ENCODE assay signal across 8 cellular contexts in genomic region chr19:46542428-46543230, GRCh38. TPM values are rescaled to one million over a fixed set of nuclear protein-coding genes. Genes with fewer than 3 reads are reported as not detected.
DNase-seq lines count a peak whose midpoint lies in the region; ATAC-seq and TF ChIP-seq lines count a peak whose summit lies in the region.

No MANE protein-coding gene starts in this region.

- ATAC-seq in omental fat pad (ENCODE audit: low FRiP score) (peak; percentile 79), HG02885 (IDR thresholded peaks at IDR 0.05; ENCODE audit: poor library complexity, unreplicated experiment) (no peak)

- no peaks in the 10 kb centered on the region for H3K9me3 ChIP-seq in testis

- H3K4me1 ChIP-seq in testis, result no peaks in the 10 kb centered on the region

- TF ChIP-seq CTCF in omental fat pad (IDR thresholded peaks at IDR 0.05), result peak in 2 of 3 donors; percentile 81 to 93
- TF ChIP-seq CTCF in testis (IDR thresholded peaks at IDR 0.05), result peak; percentile 95 to 98 (median 96)

- TF ChIP-seq POLR2A in testis (IDR thresholded peaks at IDR 0.05), result no peak

- H3K27me3 ChIP-seq in testis, result no peaks in the 10 kb centered on the region

- H3K27ac ChIP-seq in testis, result no peak overlapping the region

- WGBS in testis, 2 donors, result 22 to 28% methylated on average over 15 of the region's 15 CpGs

- H3K36me3 ChIP-seq in testis (ENCODE audit: low read depth, missing control alignments), result no peaks in the 10 kb centered on the region

- H3K4me3 ChIP-seq in testis, result no peak overlapping the region

- peak; percentile 83 for DNase-seq in Daoy (ENCODE audit: low read depth)
- peak; percentile 89 for DNase-seq in NAMALWA (ENCODE audit: low spot score)
- DNase-seq in SK-MEL-5 (ENCODE audit: low read depth, low spot score), result peak; percentile 93
- DNase-seq in activated effector memory CD4-positive, alpha-beta T cell treated with anti-CD3 and anti-CD28 coated beads, Interleukin-2, amount 50 U/mL, for 16 hours, result peak; percentile 92
- DNase-seq in foreskin melanocyte, result peak; percentile 78
- peak; percentile 100 for DNase-seq in omental fat pad (ENCODE audit: low spot score)
- peak; percentile 100 for DNase-seq in testis

- intact Hi-C loops in testis (cut with DNase I; ENCODE audit: low total_unique reads), result no loop called here

- in situ Hi-C loops in SK-MEL-5 (cut with HindIII; ENCODE audit: low pct_unique_long_range_greater_than_20kb, low sequenced_read_pairs), result no loop called here

RNA-seq across cellular contexts. Expression of gene PNMA8B, which starts 47.0 kb away (rescaled TPM):
- 0.06 and 0.48 TPM in 2 replicates for total RNA-seq in Daoy (2014; rRNA removed; shearing (Covaris generic))
- not detected in 2 replicates for total RNA-seq in SK-MEL-5 (2014; rRNA removed; shearing (Covaris generic))
- not detected in 2 replicates for polyA plus RNA-seq in SK-MEL-5 (2015; cell fraction: cytosol; rRNA removed)
- polyA plus RNA-seq in SK-MEL-5 (2015; cell fraction: nucleus; rRNA removed), result not detected in 2 replicates
- 1 to 10 TPM in 3 of 4 donors, under 1 TPM in 1; 0.93 to 3.0 (median 1.7) TPM for total RNA-seq in omental fat pad
- 1 to 10 TPM; 3.1 TPM for total RNA-seq in testis
- 1.6 TPM for polyA plus RNA-seq in testis (ENCODE audit: insufficient read depth, low read depth, low replicate concordance)

RNA-seq across cellular contexts. Expression of gene CALM3, which starts 58.5 kb away (rescaled TPM):
- total RNA-seq in Daoy (2014; rRNA removed; shearing (Covaris generic)), result 137 and 163 TPM in 2 replicates
- 106 and 117 TPM in 2 replicates for total RNA-seq in SK-MEL-5 (2014; rRNA removed; shearing (Covaris generic))
- polyA plus RNA-seq in SK-MEL-5 (2015; cell fraction: cytosol; rRNA removed), result 235 and 241 TPM in 2 replicates
- polyA plus RNA-seq in SK-MEL-5 (2015; cell fraction: nucleus; rRNA removed), result 87.6 and 119 TPM in 2 replicates
- total RNA-seq in omental fat pad, result 100 to 1,000 TPM; 112 to 189 (median 132) TPM
- 100 to 1,000 TPM; 357 to 380 TPM for total RNA-seq in testis
- polyA plus RNA-seq in testis (ENCODE audit: insufficient read depth, low read depth, low replicate concordance), result 889 TPM
